ENCODE assay signal across 30 cellular contexts in genomic region chr1:70919924-70920323, GRCh38.
"Had no signal": no experiment of that assay in that cellular context is flagged by ENCODE, and none has a peak within 500 bp of the region (broad histone marks: within the 10 kb centered on the region; RNA-seq: fewer than 3 reads in every experiment).

No MANE protein-coding gene starts in this region.

- DNase-seq: activated effector memory CD4-positive, alpha-beta T cell treated with anti-CD3 and anti-CD28 coated beads, Interleukin-2, amount 50 U/mL, for 16 hours; activated effector memory CD4-positive, alpha-beta T cell treated with Interleukin-2 at 50 U/mL for 16 hours; activated gamma-delta T cell; activated gamma-delta T cell treated with Interleukin-2 at 50 U/mL for 16 hours; activated naive CD4-positive, alpha-beta T cell; activated naive CD4-positive, alpha-beta T cell treated with anti-CD3 and anti-CD28 coated beads for 36 hours; activated naive CD4-positive, alpha-beta T cell treated with anti-CD3 and anti-CD28 coated beads, Interleukin-2, amount 10 ng/mL, durations not matched to agents 7 days and 5 days; activated naive CD4-positive, alpha-beta T cell treated with anti-CD3 and anti-CD28 coated beads, Interleukin-2, amount 50 U/mL, for 16 hours; activated naive CD4-positive, alpha-beta T cell treated with Interleukin-2 at 50 U/mL for 16 hours; activated naive CD8-positive, alpha-beta T cell treated with anti-CD3 and anti-CD28 coated beads for 36 hours; activated naive CD8-positive, alpha-beta T cell treated with anti-CD3 and anti-CD28 coated beads, Interleukin-2, amount 10 ng/mL, durations not matched to agents 7 days and 5 days; activated naive CD8-positive, alpha-beta T cell treated with anti-CD3 and anti-CD28 coated beads, Interleukin-2, amount 50 U/mL, for 24 hours; activated T-cell treated with anti-CD3 and anti-CD28 coated beads, Interleukin-2, amount 50 U/mL, for 1 hour; activated T-cell treated with anti-CD3 and anti-CD28 coated beads, Interleukin-2, amount 50 U/mL, for 24 hours; activated T-cell treated with anti-CD3 and anti-CD28 coated beads, Interleukin-2, amount 50 U/mL, for 4 hours; activated T-cell treated with anti-CD3 and anti-CD28 coated beads, Interleukin-2, amount 50 U/mL, for 48 hours; activated T-cell treated with anti-CD3 and anti-CD28 coated beads, Interleukin-2, amount 50 U/mL, for 72 hours; adrenal gland; amniotic stem cell; amygdala; anterior cingulate cortex; aorta; body of pancreas; brain microvascular endothelial cell; caudate nucleus; central memory CD4-positive, alpha-beta T cell; cerebellar nuclear complex had no signal

- H3K27me3 ChIP-seq: adrenal gland, ascending aorta, body of pancreas, brain microvascular endothelial cell, breast epithelium, cardiac muscle cell had no signal

- H3K4me3 ChIP-seq: adrenal gland, ascending aorta, body of pancreas, breast epithelium, cardiac muscle cell had no signal

- H3K36me3 ChIP-seq: adrenal gland, ascending aorta, brain microvascular endothelial cell, breast epithelium, cardiac muscle cell had no signal

- H3K9me3 ChIP-seq: adrenal gland, ascending aorta, body of pancreas had no signal

- H3K27ac ChIP-seq: adrenal gland, body of pancreas, brain microvascular endothelial cell, breast epithelium, cardiac muscle cell had no signal
